In the genomic region with DNA sequence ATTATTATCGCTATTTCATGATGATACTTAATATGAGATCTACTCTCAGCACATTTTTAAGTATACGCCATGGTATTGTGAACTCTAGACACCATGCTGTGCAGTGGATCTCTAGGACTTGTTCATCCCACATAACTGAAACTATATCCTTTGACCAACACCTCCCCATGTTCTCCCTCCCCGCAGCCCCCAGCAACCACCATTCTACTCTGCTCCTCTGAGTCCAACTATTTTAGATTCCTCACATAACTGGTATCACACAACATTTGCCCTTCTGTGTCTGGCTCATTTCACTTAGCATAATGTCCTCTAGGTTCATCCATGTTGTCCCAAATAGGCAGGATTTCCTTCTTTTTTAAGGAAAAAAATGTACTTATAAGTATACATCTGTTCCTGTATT, we compare ENCODE assay signal across 2 cellular contexts.
TF ChIP-seq lines count a peak whose summit lies in the region.

No MANE protein-coding gene starts in this region.

TF ChIP-seq in IMR-90, 13 proteins besides CTCF, POLR2A, EP300 and RAD21:
- TF ChIP-seq, protein P1, sequence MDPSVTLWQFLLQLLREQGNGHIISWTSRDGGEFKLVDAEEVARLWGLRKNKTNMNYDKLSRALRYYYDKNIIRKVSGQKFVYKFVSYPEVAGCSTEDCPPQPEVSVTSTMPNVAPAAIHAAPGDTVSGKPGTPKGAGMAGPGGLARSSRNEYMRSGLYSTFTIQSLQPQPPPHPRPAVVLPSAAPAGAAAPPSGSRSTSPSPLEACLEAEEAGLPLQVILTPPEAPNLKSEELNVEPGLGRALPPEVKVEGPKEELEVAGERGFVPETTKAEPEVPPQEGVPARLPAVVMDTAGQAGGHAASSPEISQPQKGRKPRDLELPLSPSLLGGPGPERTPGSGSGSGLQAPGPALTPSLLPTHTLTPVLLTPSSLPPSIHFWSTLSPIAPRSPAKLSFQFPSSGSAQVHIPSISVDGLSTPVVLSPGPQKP (IDR thresholded peaks at IDR 0.05; ENCODE audit: borderline replicate concordance, low read depth, low read length), result no peak
- TF ChIP-seq, protein P2, sequence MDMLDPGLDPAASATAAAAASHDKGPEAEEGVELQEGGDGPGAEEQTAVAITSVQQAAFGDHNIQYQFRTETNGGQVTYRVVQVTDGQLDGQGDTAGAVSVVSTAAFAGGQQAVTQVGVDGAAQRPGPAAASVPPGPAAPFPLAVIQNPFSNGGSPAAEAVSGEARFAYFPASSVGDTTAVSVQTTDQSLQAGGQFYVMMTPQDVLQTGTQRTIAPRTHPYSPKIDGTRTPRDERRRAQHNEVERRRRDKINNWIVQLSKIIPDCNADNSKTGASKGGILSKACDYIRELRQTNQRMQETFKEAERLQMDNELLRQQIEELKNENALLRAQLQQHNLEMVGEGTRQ (IDR thresholded peaks at IDR 0.05; ENCODE audit: low read depth, low read length), result no peak
TF ChIP-seq in IMR-90: peak in this region for 0.

TF ChIP-seq in SK-N-SH treated with all-trans-retinoic acid at 6 μM for 48 hours, 23 proteins besides CTCF, POLR2A, EP300 and RAD21:
- TF ChIP-seq OSR1 (CRISPR knock-in tag; IDR thresholded peaks at IDR 0.05) (no peak), ZFP30 (CRISPR knock-in tag; IDR thresholded peaks at IDR 0.05) (no peak), CSDC2 (CRISPR knock-in tag; IDR thresholded peaks at IDR 0.05) (no peak), SNAI2 (CRISPR knock-in tag; IDR thresholded peaks at IDR 0.05) (no peak), RARB (CRISPR knock-in tag; IDR thresholded peaks at IDR 0.05) (no peak), TCF4 (CRISPR knock-in tag; IDR thresholded peaks at IDR 0.05; ENCODE audit: borderline replicate concordance) (no peak), ZNF565 (CRISPR knock-in tag; conservative IDR thresholded peaks at IDR 0.05; ENCODE audit: low read depth) (no peak), TOX (CRISPR knock-in tag; IDR thresholded peaks at IDR 0.05; ENCODE audit: borderline replicate concordance) (no peak), BACH2 (CRISPR knock-in tag; IDR thresholded peaks at IDR 0.05; ENCODE audit: borderline replicate concordance) (no peak), ZNF70 (CRISPR knock-in tag; IDR thresholded peaks at IDR 0.05) (no peak), ESRRG (CRISPR knock-in tag; IDR thresholded peaks at IDR 0.05) (no peak), PPARA (CRISPR knock-in tag; IDR thresholded peaks at IDR 0.05; ENCODE audit: borderline replicate concordance) (no peak), GLIS3 (CRISPR knock-in tag; IDR thresholded peaks at IDR 0.05) (no peak), ARNTL (CRISPR knock-in tag; IDR thresholded peaks at IDR 0.05; ENCODE audit: borderline replicate concordance, low read depth) (no peak)
- TF ChIP-seq, protein P3, sequence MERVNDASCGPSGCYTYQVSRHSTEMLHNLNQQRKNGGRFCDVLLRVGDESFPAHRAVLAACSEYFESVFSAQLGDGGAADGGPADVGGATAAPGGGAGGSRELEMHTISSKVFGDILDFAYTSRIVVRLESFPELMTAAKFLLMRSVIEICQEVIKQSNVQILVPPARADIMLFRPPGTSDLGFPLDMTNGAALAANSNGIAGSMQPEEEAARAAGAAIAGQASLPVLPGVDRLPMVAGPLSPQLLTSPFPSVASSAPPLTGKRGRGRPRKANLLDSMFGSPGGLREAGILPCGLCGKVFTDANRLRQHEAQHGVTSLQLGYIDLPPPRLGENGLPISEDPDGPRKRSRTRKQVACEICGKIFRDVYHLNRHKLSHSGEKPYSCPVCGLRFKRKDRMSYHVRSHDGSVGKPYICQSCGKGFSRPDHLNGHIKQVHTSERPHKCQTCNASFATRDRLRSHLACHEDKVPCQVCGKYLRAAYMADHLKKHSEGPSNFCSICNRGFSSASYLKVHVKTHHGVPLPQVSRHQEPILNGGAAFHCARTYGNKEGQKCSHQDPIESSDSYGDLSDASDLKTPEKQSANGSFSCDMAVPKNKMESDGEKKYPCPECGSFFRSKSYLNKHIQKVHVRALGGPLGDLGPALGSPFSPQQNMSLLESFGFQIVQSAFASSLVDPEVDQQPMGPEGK (CRISPR knock-in tag; IDR thresholded peaks at IDR 0.05; ENCODE audit: borderline replicate concordance), result no peak
- TF ChIP-seq, protein P4, sequence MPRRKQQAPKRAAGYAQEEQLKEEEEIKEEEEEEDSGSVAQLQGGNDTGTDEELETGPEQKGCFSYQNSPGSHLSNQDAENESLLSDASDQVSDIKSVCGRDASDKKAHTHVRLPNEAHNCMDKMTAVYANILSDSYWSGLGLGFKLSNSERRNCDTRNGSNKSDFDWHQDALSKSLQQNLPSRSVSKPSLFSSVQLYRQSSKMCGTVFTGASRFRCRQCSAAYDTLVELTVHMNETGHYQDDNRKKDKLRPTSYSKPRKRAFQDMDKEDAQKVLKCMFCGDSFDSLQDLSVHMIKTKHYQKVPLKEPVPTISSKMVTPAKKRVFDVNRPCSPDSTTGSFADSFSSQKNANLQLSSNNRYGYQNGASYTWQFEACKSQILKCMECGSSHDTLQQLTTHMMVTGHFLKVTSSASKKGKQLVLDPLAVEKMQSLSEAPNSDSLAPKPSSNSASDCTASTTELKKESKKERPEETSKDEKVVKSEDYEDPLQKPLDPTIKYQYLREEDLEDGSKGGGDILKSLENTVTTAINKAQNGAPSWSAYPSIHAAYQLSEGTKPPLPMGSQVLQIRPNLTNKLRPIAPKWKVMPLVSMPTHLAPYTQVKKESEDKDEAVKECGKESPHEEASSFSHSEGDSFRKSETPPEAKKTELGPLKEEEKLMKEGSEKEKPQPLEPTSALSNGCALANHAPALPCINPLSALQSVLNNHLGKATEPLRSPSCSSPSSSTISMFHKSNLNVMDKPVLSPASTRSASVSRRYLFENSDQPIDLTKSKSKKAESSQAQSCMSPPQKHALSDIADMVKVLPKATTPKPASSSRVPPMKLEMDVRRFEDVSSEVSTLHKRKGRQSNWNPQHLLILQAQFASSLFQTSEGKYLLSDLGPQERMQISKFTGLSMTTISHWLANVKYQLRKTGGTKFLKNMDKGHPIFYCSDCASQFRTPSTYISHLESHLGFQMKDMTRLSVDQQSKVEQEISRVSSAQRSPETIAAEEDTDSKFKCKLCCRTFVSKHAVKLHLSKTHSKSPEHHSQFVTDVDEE (CRISPR knock-in tag; IDR thresholded peaks at IDR 0.05), result no peak
